In the genomic region with DNA sequence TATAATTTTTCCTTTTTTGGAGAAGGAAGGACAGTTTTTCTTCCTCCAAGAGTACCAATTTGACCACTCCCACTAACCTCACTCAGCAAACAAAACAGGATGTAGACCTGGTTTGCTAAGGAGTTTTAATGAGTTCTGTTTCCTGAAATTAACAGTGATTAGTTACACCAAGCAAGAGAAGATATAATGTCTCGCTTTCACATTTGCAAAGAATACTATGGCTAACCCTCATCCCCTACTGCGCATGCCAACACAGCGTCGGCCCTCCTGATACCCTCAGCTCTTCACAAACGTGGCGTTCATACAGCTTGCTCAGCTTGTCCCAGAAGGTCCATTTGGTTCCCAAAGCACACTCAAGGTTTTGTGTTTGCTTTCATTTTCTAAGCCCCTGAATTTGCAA, we compare ENCODE assay signal across 13 cellular contexts. TPM values are rescaled to one million over a fixed set of nuclear protein-coding genes. Genes with fewer than 3 reads are reported as not detected.
DNase-seq lines count a peak whose midpoint lies in the region; ATAC-seq, FAIRE-seq and TF ChIP-seq lines count a peak whose summit lies in the region.
"Had no signal": no experiment of that assay in that cellular context is flagged by ENCODE, and none has a peak within 500 bp of the region (broad histone marks: within the 10 kb centered on the region; RNA-seq: fewer than 3 reads in every experiment).

No MANE protein-coding gene starts in this region.

- H3K9me3 Mint-ChIP-seq in CD4-positive, alpha-beta memory T cell, result no peaks in the 10 kb centered on the region
- no peaks in the 10 kb centered on the region for H3K9me3 Mint-ChIP-seq in activated CD4-positive, alpha-beta memory T cell treated with anti-CD3 and anti-CD28 coated beads for 36 hours
- H3K9me3 Mint-ChIP-seq in naive B cell, result no peaks in the 10 kb centered on the region

- peak overlapping the region; percentile 20 to 32 for H3K4me3 ChIP-seq in CD4-positive, alpha-beta memory T cell (ENCODE audit: low read length in 2 of 2)
- H3K4me3 ChIP-seq in OCI-LY7 (ENCODE audit: low read depth, low read length, poor library complexity, severe bottlenecking) (no peak overlapping the region), hepatocyte (no peak overlapping the region)
- H3K4me3 ChIP-seq: K562 had no signal

- no peaks in the 10 kb centered on the region for H3K9me3 ChIP-seq in CD4-positive, alpha-beta memory T cell (ENCODE audit: control insufficient read depth in 1 of 2, low read length in 2 of 2)
- H3K9me3 ChIP-seq in OCI-LY7 (ENCODE audit: low read length) (no peaks in the 10 kb centered on the region), hepatocyte (ENCODE audit: low read depth) (no peaks in the 10 kb centered on the region)

- ATAC-seq in naive B cell (ENCODE audit: low read depth in 2 of 2), result peak; percentile 50 to 61
- ATAC-seq: K562, PC-3 had no signal

- CTCF ChIA-PET in CD4-positive, alpha-beta memory T cell (lab: Charles Lee; ENCODE audit: partially characterized antibody), result interaction anchor here (1.0 to 10.6 kb wide), 3 partner anchors 8 to 572 kb away, joined by 3 to 157 read pairs (median 3); no protein-coding TSS in a partner anchor
- CTCF ChIA-PET in activated CD4-positive, alpha-beta memory T cell treated with anti-CD3 and anti-CD28 coated beads for 36 hours (lab: Charles Lee), result interaction anchor here (0.9 to 9.0 kb wide), 3 partner anchors 52 to 572 kb away, joined by 4 to 111 read pairs (median 5); no protein-coding TSS in a partner anchor
- CTCF ChIA-PET in OCI-LY7 (lab: Charles Lee; ENCODE audit: unreplicated experiment), result no interaction called here

- H3K27me3 Mint-ChIP-seq in CD4-positive, alpha-beta memory T cell, result no peaks in the 10 kb centered on the region
- no peaks in the 10 kb centered on the region for H3K27me3 Mint-ChIP-seq in activated CD4-positive, alpha-beta memory T cell treated with anti-CD3 and anti-CD28 coated beads for 36 hours
- no peaks in the 10 kb centered on the region for H3K27me3 Mint-ChIP-seq in naive B cell

- H3K36me3 Mint-ChIP-seq in CD4-positive, alpha-beta memory T cell, result peaks cover 39 to 56% of the 10 kb centered on the region in 2 donors
- peaks cover 18% of the 10 kb centered on the region for H3K36me3 Mint-ChIP-seq in activated CD4-positive, alpha-beta memory T cell treated with anti-CD3 and anti-CD28 coated beads for 36 hours
- peaks cover 7 to 22% of the 10 kb centered on the region in 2 donors for H3K36me3 Mint-ChIP-seq in naive B cell

- H4K20me1 ChIP-seq in OCI-LY7 (ENCODE audit: insufficient read depth, low read length), result 0 out of 2 replicates have a peak, but pooled peaks cover 3% of the 10 kb centered on the region
- H4K20me1 ChIP-seq in hepatocyte (ENCODE audit: insufficient read depth, poor library complexity, severe bottlenecking), result no peaks in the 10 kb centered on the region

- no TSS peak for BruUV-seq in OCI-LY7 (replicated peaks; lab: Mats Ljungman, UMichigan)

- peaks cover 24 to 36% (median 29%) of the 10 kb centered on the region in 4 donors for H3K4me1 Mint-ChIP-seq in CD4-positive, alpha-beta memory T cell
- peaks cover 26% of the 10 kb centered on the region for H3K4me1 Mint-ChIP-seq in activated CD4-positive, alpha-beta memory T cell treated with anti-CD3 and anti-CD28 coated beads for 36 hours (ENCODE audit: low read depth)
- H3K4me1 Mint-ChIP-seq in naive B cell, result peaks cover 23 to 48% (median 39%) of the 10 kb centered on the region in 3 donors

- peak overlapping the region; percentile 53 for H3K27ac ChIP-seq in CD4-positive, alpha-beta memory T cell (ENCODE audit: low read depth, low read length)
- H3K27ac ChIP-seq in OCI-LY7 (ENCODE audit: low read depth, low read length, poor library complexity, severe bottlenecking) (no peak overlapping the region), hepatocyte (no peak overlapping the region)

- peak overlapping the region; percentile 77 to 96 (median 94) for H3K27ac Mint-ChIP-seq in CD4-positive, alpha-beta memory T cell
- peak overlapping the region; percentile 86 for H3K27ac Mint-ChIP-seq in activated CD4-positive, alpha-beta memory T cell treated with anti-CD3 and anti-CD28 coated beads for 36 hours
- peak overlapping the region; percentile 58 to 86 (median 76) for H3K27ac Mint-ChIP-seq in naive B cell

- no peaks in the 10 kb centered on the region for H3K79me2 ChIP-seq in OCI-LY7 (ENCODE audit: insufficient read depth, low read depth, low read length)
- no peaks in the 10 kb centered on the region for H3K79me2 ChIP-seq in hepatocyte

- H3K4me2 ChIP-seq in OCI-LY7 (ENCODE audit: low read length) (no peak overlapping the region), hepatocyte (no peak overlapping the region)

- DNase-seq in CD4-positive, alpha-beta memory T cell, result peak; percentile 17 to 38 (median 21)
- no peak for DNase-seq in GM18507 (ENCODE audit: extremely low spot score, insufficient read length, low read depth)
- peak; percentile 50 for DNase-seq in activated CD4-positive, alpha-beta memory T cell treated with anti-CD3 and anti-CD28 coated beads for 36 hours
- no peak for DNase-seq in naive B cell
- DNase-seq in AG08396 (ENCODE audit: low spot score), result no peak
- DNase-seq in OCI-LY7 (ENCODE audit: low spot score), result no peak
- no peak for DNase-seq in hepatocyte (ENCODE audit: low spot score)
- DNase-seq: Calu3, H7, hypothalamus, NCI-H2171 treated with DMSO at 0.1 percent for 48 hours, PC-3 had no signal

- FAIRE-seq in GM18507 (lab: Jason Lieb, UNC), result peak; percentile 56
- FAIRE-seq: K562 had no signal

- TF ChIP-seq CTCF in OCI-LY7 (conservative IDR thresholded peaks at IDR 0.05; ENCODE audit: low read length) (no peak), hepatocyte (IDR thresholded peaks at IDR 0.05; ENCODE audit: poor library complexity) (no peak)

- intact Hi-C loops in CD4-positive, alpha-beta memory T cell (cut with micrococcal nuclease), result no loop called here
- intact Hi-C loops in activated CD4-positive, alpha-beta memory T cell treated with anti-CD3 and anti-CD28 coated beads for 36 hours (cut with micrococcal nuclease), result no loop called here
- intact Hi-C loops in OCI-LY7 (cut with micrococcal nuclease; ENCODE audit: unreplicated experiment), result no loop called here

- H3K4me3 Mint-ChIP-seq in CD4-positive, alpha-beta memory T cell, result peak overlapping the region; percentile 68 to 89 (median 84)
- H3K4me3 Mint-ChIP-seq in activated CD4-positive, alpha-beta memory T cell treated with anti-CD3 and anti-CD28 coated beads for 36 hours, result peak overlapping the region; percentile 45
- H3K4me3 Mint-ChIP-seq in naive B cell, result peak overlapping the region; percentile 20 to 84 (median 70)

- H3K36me3 ChIP-seq in CD4-positive, alpha-beta memory T cell (ENCODE audit: insufficient read depth, low read length), result peaks cover 26% of the 10 kb centered on the region
- H3K36me3 ChIP-seq in OCI-LY7 (ENCODE audit: insufficient read depth, low read length) (peaks cover 81% of the 10 kb centered on the region), hepatocyte (replicated peaks; ENCODE audit: insufficient read depth, low read depth) (no peaks in the 10 kb centered on the region)

- POLR2A ChIA-PET in CD4-positive, alpha-beta memory T cell (lab: Charles Lee; ENCODE audit: partially characterized antibody), result interaction anchor here (0.8 to 3.0 kb wide), 5 partner anchors 9 to 89 kb away, joined by 3 to 18 read pairs (median 3); a partner anchor contains a TSS
- POLR2A ChIA-PET in activated CD4-positive, alpha-beta memory T cell treated with anti-CD3 and anti-CD28 coated beads for 36 hours (lab: Charles Lee), result interaction anchor here (1.3 kb wide), 1 partner anchor 386 kb away, joined by 3 read pairs; a partner anchor contains a TSS
- POLR2A ChIA-PET in OCI-LY7 (lab: Charles Lee), result interaction anchor here (0.7 kb wide), 1 partner anchor 131 kb away, joined by 3 read pairs; no protein-coding TSS in a partner anchor

- H3K4me1 ChIP-seq in CD4-positive, alpha-beta memory T cell (ENCODE audit: insufficient read depth, low read length), result peaks cover 30% of the 10 kb centered on the region
- H3K4me1 ChIP-seq in OCI-LY7 (ENCODE audit: insufficient read depth, low read length, poor library complexity, severe bottlenecking) (peaks cover 11% of the 10 kb centered on the region), hepatocyte (ENCODE audit: insufficient read depth) (no peaks in the 10 kb centered on the region)

- no peaks in the 10 kb centered on the region for H3K27me3 ChIP-seq in CD4-positive, alpha-beta memory T cell (ENCODE audit: insufficient read depth, low read length)
- H3K27me3 ChIP-seq in hepatocyte, result no peaks in the 10 kb centered on the region

- H3K9me2 ChIP-seq in OCI-LY7 (ENCODE audit: insufficient read depth, low read length) (no peaks in the 10 kb centered on the region), hepatocyte (replicated peaks; ENCODE audit: insufficient read depth) (no peaks in the 10 kb centered on the region)

- no peak overlapping the region for H2AFZ ChIP-seq in OCI-LY7 (ENCODE audit: low read length)
- H2AFZ ChIP-seq in hepatocyte, result no peak overlapping the region

- WGBS in hepatocyte (ENCODE audit: low lambda C conversion rate, missing lambda C conversion rate), result 92% methylated on average over 6 of the region's 6 CpGs

RNA-seq across cellular contexts. Expression of a gene that starts 41.9 kb away (rescaled TPM):
- 1 to 10 TPM; 7.2 to 7.9 TPM for total RNA-seq in CD4-positive, alpha-beta memory T cell
- polyA plus RNA-seq in CD4-positive, alpha-beta memory T cell, result 1 to 10 TPM; 6.3 to 7.5 TPM
- 10 to 100 TPM; 10.8 to 11.0 TPM for total RNA-seq in activated CD4-positive, alpha-beta memory T cell treated with anti-CD3 and anti-CD28 coated beads for 36 hours
- polyA plus RNA-seq in naive B cell (ENCODE audit: low read depth in 6 of 6) (10 to 100 TPM in 1 of 6 donors, 1 to 10 TPM in 5; 4.1 to 12.8 (median 6.1) TPM), hepatocyte (8.5 and 12.4 TPM in 2 replicates)
- 12.6 and 12.7 TPM in 2 replicates for total RNA-seq in OCI-LY7 (2014; rRNA removed; shearing (Covaris generic))
- total RNA-seq in OCI-LY7 (2022) (10.3 and 12.0 TPM in 2 replicates), hepatocyte (15.3 and 15.6 TPM in 2 replicates)

RNA-seq across cellular contexts. Expression of a gene that starts 52.8 kb away (rescaled TPM):
- total RNA-seq in CD4-positive, alpha-beta memory T cell, result 10 to 100 TPM; 33.4 to 34.2 TPM
- polyA plus RNA-seq in CD4-positive, alpha-beta memory T cell, result 10 to 100 TPM in 1 of 2 donors, 1 to 10 TPM in 1; 3.8 to 20.1 TPM
- total RNA-seq in activated CD4-positive, alpha-beta memory T cell treated with anti-CD3 and anti-CD28 coated beads for 36 hours, result 10 to 100 TPM; 16.5 to 17.2 TPM
- 10 to 100 TPM in 5 of 6 donors, 1 to 10 TPM in 1; 4.3 to 41.8 (median 29.6) TPM for polyA plus RNA-seq in naive B cell (ENCODE audit: low read depth in 6 of 6)
- total RNA-seq in OCI-LY7 (2014; rRNA removed; shearing (Covaris generic)), result 71.0 and 71.7 TPM in 2 replicates
- total RNA-seq in OCI-LY7 (2022), result 46.5 and 53.9 TPM in 2 replicates
- 19.9 and 25.7 TPM in 2 replicates for total RNA-seq in hepatocyte
- polyA plus RNA-seq in hepatocyte, result 11.0 and 13.2 TPM in 2 replicates

Comparison
In these comparisons a context has a peak if more than half of its experiments do, and no peak if none do; other contexts are left out.
1. DNase-seq: peak in CD4-positive, alpha-beta memory T cell (5 of 5) and activated CD4-positive, alpha-beta memory T cell treated with anti-CD3 and anti-CD28 coated beads for 36 hours (single experiment); none in GM18507 (single experiment), naive B cell (single experiment), AG08396 (single experiment), OCI-LY7 (single experiment) and hepatocyte (single experiment).
2. H3K4me3 ChIP-seq: peak in CD4-positive, alpha-beta memory T cell (2 of 2); none in OCI-LY7 (single experiment) and hepatocyte (single experiment).
3. Peak in every context shown above with its lines, with median percentiles within 50 percentile points of each other: H3K27ac Mint-ChIP-seq and H3K4me3 Mint-ChIP-seq.